Comparison of ENCODE assay signal across 8 cellular contexts in genomic region chr14:94689218-94689984, GRCh38.
DNase-seq lines count a peak whose midpoint lies in the region; ATAC-seq and TF ChIP-seq lines count a peak whose summit lies in the region.

No MANE protein-coding gene starts in this region.

- peak; percentile 94 for ATAC-seq in body of pancreas

- 15 to 16% methylated on average over 31 to 35 of the region's 35 CpGs for WGBS in body of pancreas, 2 donors

- H3K4me3 Mint-ChIP-seq in T-helper 2 cell treated with Interferon-gamma antibody and Interleukin-4, amounts not matched to agents 5 μg/mL and 100 μg/mL, for 36 hours = no peak overlapping the region

- peaks cover 11% of the 10 kb centered on the region for H3K27me3 Mint-ChIP-seq in T-helper 2 cell treated with Interferon-gamma antibody and Interleukin-4, amounts not matched to agents 5 μg/mL and 100 μg/mL, for 36 hours (ENCODE audit: low read depth)

- H3K9me3 Mint-ChIP-seq in T-helper 2 cell treated with Interferon-gamma antibody and Interleukin-4, amounts not matched to agents 5 μg/mL and 100 μg/mL, for 36 hours = no peaks in the 10 kb centered on the region

- H3K4me3 ChIP-seq in GM12875 (ENCODE audit: low read depth, low read length) (no peak overlapping the region), body of pancreas (no peak overlapping the region)

- H3K4me1 ChIP-seq in body of pancreas = peaks cover 6% of the 10 kb centered on the region

- TF ChIP-seq POLR2A in body of pancreas (IDR thresholded peaks at IDR 0.05) = no peak

- peak; percentile 99 for TF ChIP-seq CTCF in 22Rv1 (IDR thresholded peaks at IDR 0.05)
- TF ChIP-seq CTCF in GM12875 (IDR thresholded peaks at IDR 0.05; ENCODE audit: borderline replicate concordance, insufficient read depth, low read depth, low read length) = peak; percentile 99
- TF ChIP-seq CTCF in body of pancreas (IDR thresholded peaks at IDR 0.05) = peak; percentile 85 to 97 (median 94)

- DNase-seq in KG1 (lab: John Stamatoyannopoulos, UW) = peak; percentile 15
- peak; percentile 37 for DNase-seq in T-helper 2 cell treated with Interferon-gamma antibody and Interleukin-4, amounts not matched to agents 5 μg/mL and 100 μg/mL, for 36 hours (ENCODE audit: low spot score)
- DNase-seq in body of pancreas = peak; percentile 60 to 79 (median 66)
- DNase-seq in iPS-NIHi7 (ENCODE audit: extremely low spot score) = peak; percentile 89
- DNase-seq in stimulated activated CD4-positive, alpha-beta T cell treated with anti-CD3 and anti-CD28 coated beads, Interleukin-12 subunit alpha, Interleukin-12 subunit beta, amount 100 ng/mL, for 48 hours (ENCODE audit: low read depth in 2 of 3, low spot score in 1 of 3) = peak; percentile 25 to 50 (median 41)
- no peak for DNase-seq in effector CD8-positive, alpha-beta T cell (lab: John Stamatoyannopoulos, UW)

- H3K9me3 ChIP-seq in body of pancreas = no peaks in the 10 kb centered on the region

- no peak overlapping the region for H3K27ac Mint-ChIP-seq in T-helper 2 cell treated with Interferon-gamma antibody and Interleukin-4, amounts not matched to agents 5 μg/mL and 100 μg/mL, for 36 hours

- peaks cover 3% of the 10 kb centered on the region for H3K4me1 Mint-ChIP-seq in T-helper 2 cell treated with Interferon-gamma antibody and Interleukin-4, amounts not matched to agents 5 μg/mL and 100 μg/mL, for 36 hours (ENCODE audit: low read depth)

- no peaks in the 10 kb centered on the region for H3K36me3 ChIP-seq in body of pancreas (replicated peaks in 1 of 2; ENCODE audit: insufficient read depth in 1 of 2, low read depth in 2 of 2)

- no peaks in the 10 kb centered on the region for H3K36me3 Mint-ChIP-seq in T-helper 2 cell treated with Interferon-gamma antibody and Interleukin-4, amounts not matched to agents 5 μg/mL and 100 μg/mL, for 36 hours (ENCODE audit: low read depth)

- H3K27me3 ChIP-seq in body of pancreas = no peaks in the 10 kb centered on the region

- intact Hi-C loops in body of pancreas (cut with DNase I) = no loop called here

- H3K27ac ChIP-seq in 22Rv1 = no peak overlapping the region
- no peak overlapping the region for H3K27ac ChIP-seq in body of pancreas
